In the genomic region with DNA sequence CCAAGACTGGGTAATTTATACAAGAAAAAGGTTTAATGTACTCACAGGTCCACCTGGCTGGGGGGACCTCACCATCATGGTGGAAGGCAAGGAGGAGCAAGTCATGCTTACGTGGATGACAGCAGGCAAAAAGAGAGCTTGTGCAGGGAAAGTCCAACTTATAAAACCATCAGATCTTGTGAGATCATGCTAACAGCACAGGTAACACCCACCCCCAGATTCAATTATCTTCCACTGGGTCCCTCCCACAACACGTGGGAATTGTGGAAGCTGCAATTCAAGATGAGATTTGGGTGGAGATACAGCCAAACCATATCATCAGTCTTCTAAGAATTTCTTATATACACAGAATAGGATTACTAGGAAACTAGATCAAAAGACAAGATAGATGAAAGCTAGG, we compare ENCODE assay signal across 28 cellular contexts.
"Had no signal": no experiment of that assay in that cellular context is flagged by ENCODE, and none has a peak within 500 bp of the region (broad histone marks: within the 10 kb centered on the region; RNA-seq: fewer than 3 reads in every experiment).

No MANE protein-coding gene starts in this region.

- H3K36me3 ChIP-seq: ascending aorta, breast epithelium, cardiac muscle cell, colonic mucosa had no signal

- H3K4me1 ChIP-seq: ascending aorta, breast epithelium, colonic mucosa had no signal

- H3K27me3 ChIP-seq: ascending aorta, breast epithelium, cardiac muscle cell, colonic mucosa had no signal

- DNase-seq: activated CD4-positive, alpha-beta memory T cell treated with anti-CD3 and anti-CD28 coated beads, Interleukin-2, amount 10 ng/mL, durations not matched to agents 7 days and 5 days; activated CD4-positive, alpha-beta T cell treated with anti-CD3 and anti-CD28 coated beads for 1 hour; activated CD4-positive, alpha-beta T cell treated with anti-CD3 and anti-CD28 coated beads for 4 hours; activated CD4-positive, alpha-beta T cell treated with anti-CD3 and anti-CD28 coated beads, Interleukin-2, amount 10 ng/mL, durations not matched to agents 7 days and 5 days; activated CD4-positive, alpha-beta T cell treated with anti-CD3 and anti-CD28 coated beads, Interleukin-2, amount 50 U/mL, for 4 hours; activated CD8-positive, alpha-beta memory T cell treated with anti-CD3 and anti-CD28 coated beads, Interleukin-2, amount 50 U/mL, for 48 hours; activated gamma-delta T cell; activated naive CD4-positive, alpha-beta T cell; activated naive CD4-positive, alpha-beta T cell treated with anti-CD3 and anti-CD28 coated beads, Interleukin-2, amount 10 ng/mL, durations not matched to agents 7 days and 5 days; activated naive CD8-positive, alpha-beta T cell treated with anti-CD3 and anti-CD28 coated beads, Interleukin-2, amount 10 ng/mL, durations not matched to agents 7 days and 5 days; activated T-cell treated with anti-CD3 and anti-CD28 coated beads for 4 hours; activated T-cell treated with anti-CD3 and anti-CD28 coated beads, Interleukin-2, amount 50 U/mL, for 24 hours; activated T-cell treated with anti-CD3 and anti-CD28 coated beads, Interleukin-2, amount 50 U/mL, for 72 hours; central memory CD4-positive, alpha-beta T cell; cerebellar nuclear complex; colonic mucosa; effector CD8-positive, alpha-beta T cell; head of caudate nucleus; T-cell had no signal

- H3K27me3 Mint-ChIP-seq: activated CD4-positive, alpha-beta memory T cell treated with anti-CD3 and anti-CD28 coated beads, Interleukin-2, amount 10 ng/mL, durations not matched to agents 7 days and 5 days; activated CD4-positive, alpha-beta T cell treated with anti-CD3 and anti-CD28 coated beads, Interleukin-2, amount 10 ng/mL, durations not matched to agents 7 days and 5 days; activated naive CD4-positive, alpha-beta T cell treated with anti-CD3 and anti-CD28 coated beads, Interleukin-2, amount 10 ng/mL, durations not matched to agents 7 days and 5 days; activated naive CD8-positive, alpha-beta T cell treated with anti-CD3 and anti-CD28 coated beads, Interleukin-2, amount 10 ng/mL, durations not matched to agents 7 days and 5 days; activated T-cell treated with anti-CD3 and anti-CD28 coated beads, Interleukin-2, amount 50 U/mL, for 24 hours; T-cell had no signal

- H3K36me3 Mint-ChIP-seq: activated naive CD4-positive, alpha-beta T cell treated with anti-CD3 and anti-CD28 coated beads, Interleukin-2, amount 10 ng/mL, durations not matched to agents 7 days and 5 days; activated naive CD8-positive, alpha-beta T cell treated with anti-CD3 and anti-CD28 coated beads, Interleukin-2, amount 10 ng/mL, durations not matched to agents 7 days and 5 days; brain; T-cell had no signal

- H3K27ac ChIP-seq: ascending aorta, breast epithelium, cardiac muscle cell, colonic mucosa, epithelial cell of prostate had no signal

- H3K4me1 Mint-ChIP-seq: activated CD4-positive, alpha-beta memory T cell treated with anti-CD3 and anti-CD28 coated beads, Interleukin-2, amount 10 ng/mL, durations not matched to agents 7 days and 5 days; activated CD4-positive, alpha-beta T cell treated with anti-CD3 and anti-CD28 coated beads, Interleukin-2, amount 10 ng/mL, durations not matched to agents 7 days and 5 days; activated naive CD4-positive, alpha-beta T cell treated with anti-CD3 and anti-CD28 coated beads, Interleukin-2, amount 10 ng/mL, durations not matched to agents 7 days and 5 days; activated naive CD8-positive, alpha-beta T cell treated with anti-CD3 and anti-CD28 coated beads, Interleukin-2, amount 10 ng/mL, durations not matched to agents 7 days and 5 days; brain; T-cell had no signal

- H3K4me3 Mint-ChIP-seq: activated CD4-positive, alpha-beta memory T cell treated with anti-CD3 and anti-CD28 coated beads, Interleukin-2, amount 10 ng/mL, durations not matched to agents 7 days and 5 days; activated CD4-positive, alpha-beta T cell treated with anti-CD3 and anti-CD28 coated beads, Interleukin-2, amount 10 ng/mL, durations not matched to agents 7 days and 5 days; activated naive CD4-positive, alpha-beta T cell treated with anti-CD3 and anti-CD28 coated beads, Interleukin-2, amount 10 ng/mL, durations not matched to agents 7 days and 5 days; activated naive CD8-positive, alpha-beta T cell treated with anti-CD3 and anti-CD28 coated beads, Interleukin-2, amount 10 ng/mL, durations not matched to agents 7 days and 5 days; activated T-cell treated with anti-CD3 and anti-CD28 coated beads, Interleukin-2, amount 50 U/mL, for 24 hours; activated T-cell treated with anti-CD3 and anti-CD28 coated beads, Interleukin-2, amount 50 U/mL, for 72 hours; brain; T-cell; T-helper 1 cell treated with Interleukin-12 subunit alpha and Interleukin-12 subunit beta and Interleukin-4 antibody, amounts not matched to agents 30 μg/mL and 1 μg/mL, for 36 hours had no signal

- H3K4me3 ChIP-seq: ascending aorta, breast epithelium, cardiac muscle cell, colonic mucosa had no signal

- H3K27ac Mint-ChIP-seq: activated CD4-positive, alpha-beta memory T cell treated with anti-CD3 and anti-CD28 coated beads, Interleukin-2, amount 10 ng/mL, durations not matched to agents 7 days and 5 days; activated CD4-positive, alpha-beta T cell treated with anti-CD3 and anti-CD28 coated beads, Interleukin-2, amount 10 ng/mL, durations not matched to agents 7 days and 5 days; activated naive CD4-positive, alpha-beta T cell treated with anti-CD3 and anti-CD28 coated beads, Interleukin-2, amount 10 ng/mL, durations not matched to agents 7 days and 5 days; activated naive CD4-positive, alpha-beta T cell treated with anti-CD3 and anti-CD28 coated beads, Interleukin-2, amount 50 U/mL, for 72 hours; activated naive CD8-positive, alpha-beta T cell treated with anti-CD3 and anti-CD28 coated beads, Interleukin-2, amount 10 ng/mL, durations not matched to agents 7 days and 5 days; activated T-cell treated with anti-CD3 and anti-CD28 coated beads, Interleukin-2, amount 50 U/mL, for 24 hours; activated T-cell treated with anti-CD3 and anti-CD28 coated beads, Interleukin-2, amount 50 U/mL, for 72 hours; brain; T-cell; T-helper 1 cell treated with Interleukin-12 subunit alpha and Interleukin-12 subunit beta and Interleukin-4 antibody, amounts not matched to agents 30 μg/mL and 1 μg/mL, for 36 hours had no signal

- ATAC-seq: activated naive CD4-positive, alpha-beta T cell treated with anti-CD3 and anti-CD28 coated beads, Interleukin-2, amount 50 U/mL, for 72 hours; activated T-cell treated with anti-CD3 and anti-CD28 coated beads, Interleukin-2, amount 50 U/mL, for 72 hours; esophagus mucosa; T-cell had no signal

- H3K9me3 Mint-ChIP-seq: activated CD4-positive, alpha-beta T cell treated with anti-CD3 and anti-CD28 coated beads, Interleukin-2, amount 10 ng/mL, durations not matched to agents 7 days and 5 days; activated naive CD4-positive, alpha-beta T cell treated with anti-CD3 and anti-CD28 coated beads, Interleukin-2, amount 10 ng/mL, durations not matched to agents 7 days and 5 days; activated naive CD8-positive, alpha-beta T cell treated with anti-CD3 and anti-CD28 coated beads, Interleukin-2, amount 10 ng/mL, durations not matched to agents 7 days and 5 days; brain; T-helper 1 cell treated with Interleukin-12 subunit alpha and Interleukin-12 subunit beta and Interleukin-4 antibody, amounts not matched to agents 30 μg/mL and 1 μg/mL, for 36 hours had no signal

- FAIRE-seq: endothelial cell of umbilical vein had no signal

- H3K9me3 ChIP-seq: ascending aorta, breast epithelium, colonic mucosa had no signal
